In the genomic region with DNA sequence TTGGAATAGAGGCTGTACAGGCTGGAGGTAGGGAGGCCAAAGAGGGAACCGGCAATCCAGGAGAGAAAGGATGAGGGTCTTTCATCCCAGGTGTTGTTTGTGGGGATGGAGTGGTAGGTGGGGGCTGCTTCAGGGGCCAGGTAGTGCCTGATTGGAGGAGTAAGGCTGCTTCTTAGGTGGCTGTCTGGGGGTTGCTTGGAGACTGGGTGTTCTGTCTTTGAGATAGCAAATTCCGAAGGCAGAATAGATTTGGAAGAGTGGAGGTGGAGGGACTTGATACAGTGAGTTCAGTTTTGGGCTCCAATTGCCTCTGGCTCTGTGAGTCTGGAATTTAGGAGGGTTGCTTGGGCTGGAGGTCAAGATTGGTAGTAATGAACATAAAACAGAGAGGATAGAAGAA, we compare ENCODE assay signal across 20 cellular contexts. TPM values are rescaled to one million over a fixed set of nuclear protein-coding genes. Genes with fewer than 3 reads are reported as not detected.
DNase-seq lines count a peak whose midpoint lies in the region; ATAC-seq, FAIRE-seq and TF ChIP-seq lines count a peak whose summit lies in the region.
"Had no signal": no experiment of that assay in that cellular context is flagged by ENCODE, and none has a peak within 500 bp of the region (broad histone marks: within the 10 kb centered on the region; RNA-seq: fewer than 3 reads in every experiment).

No MANE protein-coding gene starts in this region.

- H3K27me3 ChIP-seq in ascending aorta (no peaks in the 10 kb centered on the region), layer of hippocampus (ENCODE audit: control insufficient read depth, insufficient read depth, low read length) (no peaks in the 10 kb centered on the region)
- H3K27me3 ChIP-seq: SJCRH30, thyroid gland had no signal

- peaks cover 8 to 48% of the 10 kb centered on the region in 2 donors for H3K4me1 ChIP-seq in ascending aorta
- H3K4me1 ChIP-seq: SJCRH30 had no signal

- no peaks in the 10 kb centered on the region for H3K9me3 Mint-ChIP-seq in HFFc6
- H3K9me3 Mint-ChIP-seq in stimulated activated memory B cell treated with anti-CD40 and anti-IgM and Interleukin-4, amounts not matched to agents 10 μg/mL and 1 μg/mL and 100 μg/mL, for 72 hours: no peaks in the 10 kb centered on the region
- H3K9me3 Mint-ChIP-seq: CD4-positive, alpha-beta T cell; central memory CD8-positive, alpha-beta T cell had no signal

- H3K36me3 Mint-ChIP-seq in HFFc6 (ENCODE audit: low read depth): peaks cover 67% of the 10 kb centered on the region
- peaks cover 84% of the 10 kb centered on the region for H3K36me3 Mint-ChIP-seq in stimulated activated memory B cell treated with anti-CD40 and anti-IgM and Interleukin-4, amounts not matched to agents 10 μg/mL and 1 μg/mL and 100 μg/mL, for 72 hours

- no peak for FAIRE-seq in H54 (lab: Jason Lieb, UNC)

- intact Hi-C loops in ascending aorta (cut with DNase I): no loop called here

- peaks cover 73% of the 10 kb centered on the region for H3K4me1 Mint-ChIP-seq in HFFc6 (ENCODE audit: low read depth)
- peaks cover 54% of the 10 kb centered on the region for H3K4me1 Mint-ChIP-seq in stimulated activated memory B cell treated with anti-CD40 and anti-IgM and Interleukin-4, amounts not matched to agents 10 μg/mL and 1 μg/mL and 100 μg/mL, for 72 hours

- peak overlapping the region; percentile 68 to 74 for H3K27ac ChIP-seq in ascending aorta
- peak overlapping the region; percentile 8 for H3K27ac ChIP-seq in layer of hippocampus (ENCODE audit: low read depth, low read length)
- H3K27ac ChIP-seq: SJCRH30 had no signal

- no peaks in the 10 kb centered on the region; the same call in 1 of the 2 replicates for H3K27me3 Mint-ChIP-seq in HFFc6 (ENCODE audit: insufficient read depth)
- H3K27me3 Mint-ChIP-seq in stimulated activated memory B cell treated with anti-CD40 and anti-IgM and Interleukin-4, amounts not matched to agents 10 μg/mL and 1 μg/mL and 100 μg/mL, for 72 hours: no peaks in the 10 kb centered on the region

- DNase-seq in HFFc6: no peak
- DNase-seq in ascending aorta (ENCODE audit: low spot score in 2 of 2): no peak
- DNase-seq in NCI-H2227 treated with DMSO at 0.1 percent for 48 hours (lab: John Stamatoyannopoulos, UW): no peak
- DNase-seq in H54 (ENCODE audit: insufficient read length, low spot score): no peak
- DNase-seq in stimulated activated CD4-positive, alpha-beta T cell treated with anti-CD3 and anti-CD28 coated beads, Interleukin-4, amount 100 ng/mL, for 1 hour: no peak
- no peak for DNase-seq in AG08395 (ENCODE audit: low spot score)
- DNase-seq: activated CD4-positive, alpha-beta T cell treated with anti-CD3 and anti-CD28 coated beads, Interleukin-2, amount 50 U/mL, for 1 hour; activated CD8-positive, alpha-beta memory T cell treated with anti-CD3 and anti-CD28 coated beads, Interleukin-2, amount 50 U/mL, for 48 hours; activated effector memory CD4-positive, alpha-beta T cell treated with anti-CD3 and anti-CD28 coated beads, Interleukin-2, amount 50 U/mL, for 16 hours; CD4-positive, alpha-beta T cell; effector memory CD4-positive, alpha-beta T cell; mucosa of descending colon; NCI-H187; SJCRH30; T-helper 2 cell had no signal

- no peak for TF ChIP-seq POLR2A in H54 (IDR thresholded peaks at IDR 0.05; ENCODE audit: low read depth, low read length)

- peaks cover 12 to 14% of the 10 kb centered on the region in 2 donors for H3K36me3 ChIP-seq in ascending aorta

- H3K27ac Mint-ChIP-seq in HFFc6: peak overlapping the region; percentile 89
- H3K27ac Mint-ChIP-seq in stimulated activated memory B cell treated with anti-CD40 and anti-IgM and Interleukin-4, amounts not matched to agents 10 μg/mL and 1 μg/mL and 100 μg/mL, for 72 hours: peak overlapping the region; percentile 6
- H3K27ac Mint-ChIP-seq: CD4-positive, alpha-beta T cell had no signal

- TF ChIP-seq CTCF in HFFc6 (IDR thresholded peaks at IDR 0.05) (no peak), ascending aorta (IDR thresholded peaks at IDR 0.05) (no peak)

- H3K9me3 ChIP-seq in ascending aorta: no peaks in the 10 kb centered on the region
- H3K9me3 ChIP-seq: mucosa of descending colon, SJCRH30, thyroid gland had no signal

- H3K4me3 ChIP-seq in ascending aorta: no peak overlapping the region
- H3K4me3 ChIP-seq: mucosa of descending colon, SJCRH30, thyroid gland had no signal

- no peak for ATAC-seq in stimulated activated memory B cell treated with anti-CD40 and anti-IgM and Interleukin-4, amounts not matched to agents 10 μg/mL and 1 μg/mL and 100 μg/mL, for 72 hours
- ATAC-seq: left lobe of liver, mucosa of descending colon had no signal

- H3K4me3 Mint-ChIP-seq in HFFc6: peak overlapping the region; percentile 35
- H3K4me3 Mint-ChIP-seq in stimulated activated memory B cell treated with anti-CD40 and anti-IgM and Interleukin-4, amounts not matched to agents 10 μg/mL and 1 μg/mL and 100 μg/mL, for 72 hours: no peak overlapping the region
- H3K4me3 Mint-ChIP-seq: CD4-positive, alpha-beta T cell; central memory CD8-positive, alpha-beta T cell had no signal

RNA-seq across cellular contexts. Expression of gene ZNF532, which starts 5.9 kb away (rescaled TPM):
- total RNA-seq in HFFc6 (2021; fragmentation: NEBNext Ultra II Directional; extraction: Animal tissue kit (Norgen Biotek cat#: 25700)): 10 to 100 TPM; 43.1 to 56.6 (median 50.1) TPM
- 161 TPM for total RNA-seq in ascending aorta
